ENCODE assay signal across 21 cellular contexts in genomic region chr3:145801699-145802098, GRCh38.
"Had no signal": no experiment of that assay in that cellular context is flagged by ENCODE, and none has a peak within 500 bp of the region (broad histone marks: within the 10 kb centered on the region; RNA-seq: fewer than 3 reads in every experiment).

No MANE protein-coding gene starts in this region.

- H3K27ac Mint-ChIP-seq: T-helper 17 cell had no signal

- H3K36me3 Mint-ChIP-seq: IgD-negative memory B cell had no signal

- H3K27me3 Mint-ChIP-seq: IgD-negative memory B cell, T-helper 17 cell had no signal

- H3K4me1 Mint-ChIP-seq: IgD-negative memory B cell, T-helper 17 cell had no signal

- DNase-seq: Kasumi-1; MM.1S; NCI-H1092 treated with DMSO at 0.1 percent for 48 hours; NCI-H1436; NCI-H187; NCI-H2029; NCI-H2081 treated with DMSO at 0.1 percent for 48 hours; NCI-H2171; NCI-H226; NCI-H446 treated with DMSO at 0.1 percent for 48 hours; NCI-H524; NCI-H526 treated with DMSO at 0.1 percent for 48 hours; NK-92 treated with Interleukin-12 subunit alpha and Interleukin-12 subunit beta, amount 100 ng/mL, for 24 hours; PC-3; SHP77; T-helper 1 cell; T-helper 17 cell had no signal

- H3K4me3 Mint-ChIP-seq: IgD-negative memory B cell, T-helper 17 cell had no signal

- ATAC-seq: K562, Panc1, PC-3, SK-N-SH treated with all-trans-retinoic acid at 6 μM for 48 hours, T-helper 17 cell had no signal
